Comparison of ENCODE assay signal across 14 cellular contexts in the genomic region with DNA sequence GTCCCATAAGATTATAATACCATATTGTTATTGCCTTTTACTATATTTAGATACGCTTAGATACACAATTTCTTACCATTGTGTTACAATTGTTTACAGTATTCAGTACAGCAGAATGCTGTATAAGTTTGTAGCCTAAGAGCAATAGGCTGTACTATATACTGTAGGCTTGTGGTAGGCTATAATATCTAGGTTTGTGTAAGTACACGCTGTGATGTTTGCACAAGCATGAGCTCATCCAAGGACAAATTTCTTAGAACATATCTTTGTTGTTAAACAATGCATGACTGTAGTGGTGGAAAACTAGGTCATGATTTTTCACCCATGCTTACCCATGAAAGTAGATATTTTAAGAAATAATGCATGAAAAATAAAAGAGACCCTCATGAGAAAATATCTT.
DNase-seq lines count a peak whose midpoint lies in the region; ATAC-seq and TF ChIP-seq lines count a peak whose summit lies in the region.
"Had no signal": no experiment of that assay in that cellular context is flagged by ENCODE, and none has a peak within 500 bp of the region (broad histone marks: within the 10 kb centered on the region; RNA-seq: fewer than 3 reads in every experiment).

No MANE protein-coding gene starts in this region.

- TF ChIP-seq CTCF in 22Rv1 (IDR thresholded peaks at IDR 0.05): no peak
- TF ChIP-seq CTCF in LNCaP clone FGC (IDR thresholded peaks at IDR 0.05; ENCODE audit: control insufficient read depth, extremely low read depth, insufficient read depth): no peak
- TF ChIP-seq CTCF in osteocyte (IDR thresholded peaks at IDR 0.05): no peak

- no peak overlapping the region for H3K4me3 ChIP-seq in LNCaP clone FGC (ENCODE audit: low read depth, low read length)

- POLR2A ChIA-PET in activated CD8-positive, alpha-beta T cell treated with anti-CD3 and anti-CD28 coated beads, Interleukin-2, amount 10 ng/mL, durations not matched to agents 7 days and 5 days (lab: Charles Lee): no interaction called here

- no peaks in the 10 kb centered on the region for H3K27me3 Mint-ChIP-seq in osteocyte (ENCODE audit: unreplicated experiment)
- H3K27me3 Mint-ChIP-seq in activated CD8-positive, alpha-beta T cell treated with anti-CD3 and anti-CD28 coated beads, Interleukin-2, amount 10 ng/mL, durations not matched to agents 7 days and 5 days (ENCODE audit: low read depth): no peaks in the 10 kb centered on the region
- H3K27me3 Mint-ChIP-seq: B cell; CD4-positive, alpha-beta memory T cell had no signal

- H3K36me3 Mint-ChIP-seq in osteocyte (ENCODE audit: unreplicated experiment): no peaks in the 10 kb centered on the region
- no peaks in the 10 kb centered on the region for H3K36me3 Mint-ChIP-seq in activated CD8-positive, alpha-beta T cell treated with anti-CD3 and anti-CD28 coated beads, Interleukin-2, amount 10 ng/mL, durations not matched to agents 7 days and 5 days (ENCODE audit: low read depth)
- H3K36me3 Mint-ChIP-seq: CD4-positive, alpha-beta memory T cell had no signal

- CTCF ChIA-PET in activated CD8-positive, alpha-beta T cell treated with anti-CD3 and anti-CD28 coated beads, Interleukin-2, amount 10 ng/mL, durations not matched to agents 7 days and 5 days (lab: Charles Lee): no interaction called here

- no peak overlapping the region for H3K27ac Mint-ChIP-seq in osteocyte (ENCODE audit: unreplicated experiment)
- H3K27ac Mint-ChIP-seq in activated CD8-positive, alpha-beta T cell treated with anti-CD3 and anti-CD28 coated beads, Interleukin-2, amount 10 ng/mL, durations not matched to agents 7 days and 5 days: no peak overlapping the region
- H3K27ac Mint-ChIP-seq: B cell; CD4-positive, alpha-beta memory T cell; H9 had no signal

- H3K27ac ChIP-seq in 22Rv1: peak overlapping the region; percentile 51

- peak; percentile 92 for DNase-seq in LNCaP clone FGC (ENCODE audit: low read depth)
- DNase-seq in amniotic epithelial cell (ENCODE audit: low read depth): peak; percentile 39
- DNase-seq in iris pigment epithelial cell (ENCODE audit: low read depth): peak; percentile 17
- no peak for DNase-seq in osteocyte (ENCODE audit: extremely low spot score, unreplicated experiment)
- DNase-seq in NCI-H146 (lab: John Stamatoyannopoulos, UW): no peak
- DNase-seq in activated CD8-positive, alpha-beta T cell treated with anti-CD3 and anti-CD28 coated beads, Interleukin-2, amount 10 ng/mL, durations not matched to agents 7 days and 5 days: no peak
- DNase-seq: C1 segment of cervical spinal cord; CD4-positive, alpha-beta memory T cell; DND-41; GDM1; GOT3; H9 had no signal

- H3K4me1 Mint-ChIP-seq in osteocyte (ENCODE audit: unreplicated experiment): no peaks in the 10 kb centered on the region
- no peaks in the 10 kb centered on the region for H3K4me1 Mint-ChIP-seq in activated CD8-positive, alpha-beta T cell treated with anti-CD3 and anti-CD28 coated beads, Interleukin-2, amount 10 ng/mL, durations not matched to agents 7 days and 5 days (ENCODE audit: low read depth)
- H3K4me1 Mint-ChIP-seq: B cell; CD4-positive, alpha-beta memory T cell had no signal

- no peak for ATAC-seq in activated CD8-positive, alpha-beta T cell treated with anti-CD3 and anti-CD28 coated beads, Interleukin-2, amount 10 ng/mL, durations not matched to agents 7 days and 5 days

- H3K4me3 Mint-ChIP-seq in osteocyte (ENCODE audit: unreplicated experiment): no peak overlapping the region
- no peak overlapping the region for H3K4me3 Mint-ChIP-seq in activated CD8-positive, alpha-beta T cell treated with anti-CD3 and anti-CD28 coated beads, Interleukin-2, amount 10 ng/mL, durations not matched to agents 7 days and 5 days
- H3K4me3 Mint-ChIP-seq: B cell; CD4-positive, alpha-beta memory T cell; H9 had no signal

- no peaks in the 10 kb centered on the region for H3K9me3 Mint-ChIP-seq in osteocyte (ENCODE audit: unreplicated experiment)
- peaks cover 11% of the 10 kb centered on the region for H3K9me3 Mint-ChIP-seq in activated CD8-positive, alpha-beta T cell treated with anti-CD3 and anti-CD28 coated beads, Interleukin-2, amount 10 ng/mL, durations not matched to agents 7 days and 5 days (ENCODE audit: insufficient read depth)
- H3K9me3 Mint-ChIP-seq: H9 had no signal

Comparison
In these comparisons a context has a peak if more than half of its experiments do, and no peak if none do; other contexts are left out.
1. DNase-seq: peak in LNCaP clone FGC (single experiment), amniotic epithelial cell (single experiment) and iris pigment epithelial cell (single experiment); none in osteocyte (single experiment), NCI-H146 (single experiment) and activated CD8-positive, alpha-beta T cell treated with anti-CD3 and anti-CD28 coated beads, Interleukin-2, amount 10 ng/mL, durations not matched to agents 7 days and 5 days (single experiment).